Comparison of ENCODE assay signal across 7 cellular contexts in genomic region chr12:56632701-56633464, GRCh38. TPM values are rescaled to one million over a fixed set of nuclear protein-coding genes. Genes with fewer than 3 reads are reported as not detected.
DNase-seq lines count a peak whose midpoint lies in the region; ATAC-seq, FAIRE-seq and TF ChIP-seq lines count a peak whose summit lies in the region.

No MANE protein-coding gene starts in this region.

- H3K4me1 ChIP-seq in HEK293 (ENCODE audit: control insufficient read depth, insufficient read depth, low read length): peaks cover 28% of the 10 kb centered on the region
- peaks cover 33% of the 10 kb centered on the region for H3K4me1 ChIP-seq in hepatocyte (ENCODE audit: insufficient read depth)
- peaks cover 52 to 86% (median 79%) of the 10 kb centered on the region in 6 donors for H3K4me1 ChIP-seq in spleen

- H3K4me1 Mint-ChIP-seq in activated CD4-positive, alpha-beta memory T cell treated with anti-CD3 and anti-CD28 coated beads for 36 hours (ENCODE audit: low read depth): peaks cover 68% of the 10 kb centered on the region

- peaks cover 75% of the 10 kb centered on the region for H3K79me2 ChIP-seq in hepatocyte

- DNase-seq in activated CD4-positive, alpha-beta memory T cell treated with anti-CD3 and anti-CD28 coated beads for 36 hours: no peak
- no peak for DNase-seq in hepatocyte (ENCODE audit: low spot score)
- no peak for DNase-seq in spleen
- DNase-seq in GM12892 (ENCODE audit: insufficient read length): no peak

- H3K9me3 ChIP-seq in HEK293 (ENCODE audit: control insufficient read depth, insufficient read depth, low read depth, low read length) (no peaks in the 10 kb centered on the region), hepatocyte (ENCODE audit: low read depth) (no peaks in the 10 kb centered on the region), spleen (no peaks in the 10 kb centered on the region)

- no peak overlapping the region for H3K27ac ChIP-seq in HEK293 (ENCODE audit: extremely low read depth, low read depth, low read length)
- peak overlapping the region; percentile 64 for H3K27ac ChIP-seq in hepatocyte
- H3K27ac ChIP-seq in spleen: peak overlapping the region; percentile 51 to 98 (median 94)

- peaks cover 17% of the 10 kb centered on the region for H4K20me1 ChIP-seq in hepatocyte (ENCODE audit: insufficient read depth, poor library complexity, severe bottlenecking)

- no peak overlapping the region for H3K4me3 ChIP-seq in HEK293 (ENCODE audit: low read depth, low read length)
- no peak overlapping the region for H3K4me3 ChIP-seq in hepatocyte
- H3K4me3 ChIP-seq in spleen: peak overlapping the region in 6 of 8 donors; percentile 1 to 95 (median 15)

- POLR2A ChIA-PET in HEK293 (lab: Yijun Ruan, JAX): interaction anchor here (0.6 to 1.4 kb wide), 2 partner anchors 10 to 113 kb away, joined by 3 read pairs; no protein-coding TSS in a partner anchor
- POLR2A ChIA-PET in activated CD4-positive, alpha-beta memory T cell treated with anti-CD3 and anti-CD28 coated beads for 36 hours (lab: Charles Lee): interaction anchor here (0.7 kb wide), 1 partner anchor 55 kb away, joined by 3 read pairs; the partner anchor contains the start of gene PTGES3

- peaks cover 18% of the 10 kb centered on the region for H3K36me3 Mint-ChIP-seq in activated CD4-positive, alpha-beta memory T cell treated with anti-CD3 and anti-CD28 coated beads for 36 hours

- TF ChIP-seq CTCF in HEK293 (tag by site-specific recombination; IDR thresholded peaks at IDR 0.05) (no peak), hepatocyte (IDR thresholded peaks at IDR 0.05; ENCODE audit: poor library complexity) (no peak), spleen (IDR thresholded peaks at IDR 0.05 in 8 of 11, conservative IDR thresholded peaks at IDR 0.05 in 3 of 11) (no peak)

- peak overlapping the region; percentile 67 for H3K27ac Mint-ChIP-seq in activated CD4-positive, alpha-beta memory T cell treated with anti-CD3 and anti-CD28 coated beads for 36 hours

- H3K9me2 ChIP-seq in hepatocyte (replicated peaks; ENCODE audit: insufficient read depth): no peaks in the 10 kb centered on the region

- ATAC-seq in HG02623 (IDR thresholded peaks at IDR 0.05; ENCODE audit: unreplicated experiment) (no peak), HG03565 (IDR thresholded peaks at IDR 0.05; ENCODE audit: unreplicated experiment) (no peak)

- H2AFZ ChIP-seq in hepatocyte: no peak overlapping the region

- intact Hi-C loops in activated CD4-positive, alpha-beta memory T cell treated with anti-CD3 and anti-CD28 coated beads for 36 hours (cut with micrococcal nuclease): loop anchor here (5.0 to 10.0 kb wide), 3 partner anchors 316 to 588 kb away; partner anchors contain the start of genes CNPY2, RPL41, RPS26 and ZC3H10
- intact Hi-C loops in spleen (cut with DNase I; ENCODE audit: low total_unique reads): no loop called here

- TF ChIP-seq POLR2A in spleen (IDR thresholded peaks at IDR 0.05) (no peak), GM12892 (IDR thresholded peaks at IDR 0.05; ENCODE audit: low read depth, low read length) (no peak)

- H3K4me3 Mint-ChIP-seq in activated CD4-positive, alpha-beta memory T cell treated with anti-CD3 and anti-CD28 coated beads for 36 hours: peak overlapping the region; percentile 82

- CTCF ChIA-PET in HEK293 (lab: Yijun Ruan, JAX): no interaction called here
- CTCF ChIA-PET in activated CD4-positive, alpha-beta memory T cell treated with anti-CD3 and anti-CD28 coated beads for 36 hours (lab: Charles Lee): no interaction called here

- H3K9me3 Mint-ChIP-seq in activated CD4-positive, alpha-beta memory T cell treated with anti-CD3 and anti-CD28 coated beads for 36 hours: no peaks in the 10 kb centered on the region

- peak overlapping the region; percentile 75 for H3K4me2 ChIP-seq in hepatocyte

- no peak for FAIRE-seq in GM12892 (lab: Jason Lieb, UNC)

- 78% methylated on average over 3 of the region's 3 CpGs for WGBS in hepatocyte (ENCODE audit: low lambda C conversion rate, missing lambda C conversion rate)
- 24 to 38% (median 31%) methylated on average over 3 of the region's 3 CpGs for WGBS in spleen, 5 donors

- no peaks in the 10 kb centered on the region for H3K27me3 ChIP-seq in hepatocyte
- H3K27me3 ChIP-seq in spleen (replicated peaks in 1 of 7): no peaks in the 10 kb centered on the region

- no peaks in the 10 kb centered on the region for H3K27me3 Mint-ChIP-seq in activated CD4-positive, alpha-beta memory T cell treated with anti-CD3 and anti-CD28 coated beads for 36 hours

- peaks cover 3 to 7% of the 10 kb centered on the region in 2 experiments; a peak in 2 of 3 replicates for H3K36me3 ChIP-seq in HEK293 (ENCODE audit: control insufficient read depth in 2 of 2, insufficient read depth in 1 of 2, low read length in 2 of 2)
- no peaks in the 10 kb centered on the region for H3K36me3 ChIP-seq in hepatocyte (replicated peaks; ENCODE audit: insufficient read depth, low read depth)
- H3K36me3 ChIP-seq in spleen: peaks cover 0 to 9% (median 6%) of the 10 kb centered on the region in 6 donors

TF ChIP-seq in HEK293, 187 proteins besides CTCF, POLR2A, EP300 and RAD21 (continues in another document):
- TF ChIP-seq ZNF155 (tag by site-specific recombination; IDR thresholded peaks at IDR 0.05) (no peak), ZNF223 (tag by site-specific recombination; IDR thresholded peaks at IDR 0.05) (peak; percentile 73; the same call in 1 of the 2 replicates), GLIS2 (tag by site-specific recombination; IDR thresholded peaks at IDR 0.05) (peak; percentile 5; the same call in 1 of the 2 replicates)
- TF ChIP-seq, protein P1, sequence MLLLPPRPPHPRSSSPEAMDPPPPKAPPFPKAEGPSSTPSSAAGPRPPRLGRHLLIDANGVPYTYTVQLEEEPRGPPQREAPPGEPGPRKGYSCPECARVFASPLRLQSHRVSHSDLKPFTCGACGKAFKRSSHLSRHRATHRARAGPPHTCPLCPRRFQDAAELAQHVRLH (tag by site-specific recombination; IDR thresholded peaks at IDR 0.05): no peak
- TF ChIP-seq, protein P2, sequence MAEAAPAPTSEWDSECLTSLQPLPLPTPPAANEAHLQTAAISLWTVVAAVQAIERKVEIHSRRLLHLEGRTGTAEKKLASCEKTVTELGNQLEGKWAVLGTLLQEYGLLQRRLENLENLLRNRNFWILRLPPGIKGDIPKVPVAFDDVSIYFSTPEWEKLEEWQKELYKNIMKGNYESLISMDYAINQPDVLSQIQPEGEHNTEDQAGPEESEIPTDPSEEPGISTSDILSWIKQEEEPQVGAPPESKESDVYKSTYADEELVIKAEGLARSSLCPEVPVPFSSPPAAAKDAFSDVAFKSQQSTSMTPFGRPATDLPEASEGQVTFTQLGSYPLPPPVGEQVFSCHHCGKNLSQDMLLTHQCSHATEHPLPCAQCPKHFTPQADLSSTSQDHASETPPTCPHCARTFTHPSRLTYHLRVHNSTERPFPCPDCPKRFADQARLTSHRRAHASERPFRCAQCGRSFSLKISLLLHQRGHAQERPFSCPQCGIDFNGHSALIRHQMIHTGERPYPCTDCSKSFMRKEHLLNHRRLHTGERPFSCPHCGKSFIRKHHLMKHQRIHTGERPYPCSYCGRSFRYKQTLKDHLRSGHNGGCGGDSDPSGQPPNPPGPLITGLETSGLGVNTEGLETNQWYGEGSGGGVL (tag by site-specific recombination; IDR thresholded peaks at IDR 0.05): peak; percentile 87
- TF ChIP-seq, protein P3, sequence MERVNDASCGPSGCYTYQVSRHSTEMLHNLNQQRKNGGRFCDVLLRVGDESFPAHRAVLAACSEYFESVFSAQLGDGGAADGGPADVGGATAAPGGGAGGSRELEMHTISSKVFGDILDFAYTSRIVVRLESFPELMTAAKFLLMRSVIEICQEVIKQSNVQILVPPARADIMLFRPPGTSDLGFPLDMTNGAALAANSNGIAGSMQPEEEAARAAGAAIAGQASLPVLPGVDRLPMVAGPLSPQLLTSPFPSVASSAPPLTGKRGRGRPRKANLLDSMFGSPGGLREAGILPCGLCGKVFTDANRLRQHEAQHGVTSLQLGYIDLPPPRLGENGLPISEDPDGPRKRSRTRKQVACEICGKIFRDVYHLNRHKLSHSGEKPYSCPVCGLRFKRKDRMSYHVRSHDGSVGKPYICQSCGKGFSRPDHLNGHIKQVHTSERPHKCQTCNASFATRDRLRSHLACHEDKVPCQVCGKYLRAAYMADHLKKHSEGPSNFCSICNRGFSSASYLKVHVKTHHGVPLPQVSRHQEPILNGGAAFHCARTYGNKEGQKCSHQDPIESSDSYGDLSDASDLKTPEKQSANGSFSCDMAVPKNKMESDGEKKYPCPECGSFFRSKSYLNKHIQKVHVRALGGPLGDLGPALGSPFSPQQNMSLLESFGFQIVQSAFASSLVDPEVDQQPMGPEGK (tag by site-specific recombination; IDR thresholded peaks at IDR 0.05): peak; percentile 38; the same call in 1 of the 2 replicates

RNA-seq across cellular contexts. Expression of gene BAZ2A, which starts 2.8 kb away (rescaled TPM):
- 100 to 1,000 TPM in 1 of 2 experiments, 10 to 100 TPM in 1; 90.7 to 111 TPM for total RNA-seq in activated CD4-positive, alpha-beta memory T cell treated with anti-CD3 and anti-CD28 coated beads for 36 hours
- total RNA-seq in hepatocyte (27.9 and 34.5 TPM in 2 replicates), spleen (100 to 1,000 TPM; 140 to 238 (median 166) TPM)
- polyA plus RNA-seq in hepatocyte (33.1 and 42.0 TPM in 2 replicates), spleen (10 to 100 TPM in 2 of 3 donors, 1 to 10 TPM in 1; 8.8 to 42.5 (median 12.5) TPM)
- 40.2 TPM for polyA plus RNA-seq in GM12892 (2012; ENCODE audit: missing spikeins)

RNA-seq across cellular contexts. Expression of gene ATP5F1B, which starts 12.9 kb away (rescaled TPM):
- total RNA-seq in activated CD4-positive, alpha-beta memory T cell treated with anti-CD3 and anti-CD28 coated beads for 36 hours: 100 to 1,000 TPM; 709 to 722 TPM
- 478 and 579 TPM in 2 replicates for total RNA-seq in hepatocyte
- polyA plus RNA-seq in hepatocyte: 950 and 953 TPM in 2 replicates
- 100 to 1,000 TPM; 262 to 375 (median 339) TPM for total RNA-seq in spleen
- 100 to 1,000 TPM; 223 to 272 (median 240) TPM for polyA plus RNA-seq in spleen
- 1,127 TPM for polyA plus RNA-seq in GM12892 (2012; ENCODE audit: missing spikeins)

RNA-seq across cellular contexts. Expression of gene PTGES3, which starts 55.2 kb away (rescaled TPM):
- total RNA-seq in activated CD4-positive, alpha-beta memory T cell treated with anti-CD3 and anti-CD28 coated beads for 36 hours: 100 to 1,000 TPM; 355 to 356 TPM
- total RNA-seq in hepatocyte (128 and 142 TPM in 2 replicates), spleen (100 to 1,000 TPM in 5 of 7 donors, 10 to 100 TPM in 2; 84.1 to 163 (median 133) TPM)
- polyA plus RNA-seq in hepatocyte (154 and 156 TPM in 2 replicates), spleen (100 to 1,000 TPM in 2 of 3 donors, 10 to 100 TPM in 1; 80.6 to 154 (median 114) TPM)
- polyA plus RNA-seq in GM12892 (2012; ENCODE audit: missing spikeins): 297 TPM

Comparison
In these comparisons a context has a peak if more than half of its experiments do, and no peak if none do; other contexts are left out.
1. H3K4me3 ChIP-seq: peak in spleen (6 of 8); none in HEK293 (single experiment) and hepatocyte (single experiment).